In the genomic region with DNA sequence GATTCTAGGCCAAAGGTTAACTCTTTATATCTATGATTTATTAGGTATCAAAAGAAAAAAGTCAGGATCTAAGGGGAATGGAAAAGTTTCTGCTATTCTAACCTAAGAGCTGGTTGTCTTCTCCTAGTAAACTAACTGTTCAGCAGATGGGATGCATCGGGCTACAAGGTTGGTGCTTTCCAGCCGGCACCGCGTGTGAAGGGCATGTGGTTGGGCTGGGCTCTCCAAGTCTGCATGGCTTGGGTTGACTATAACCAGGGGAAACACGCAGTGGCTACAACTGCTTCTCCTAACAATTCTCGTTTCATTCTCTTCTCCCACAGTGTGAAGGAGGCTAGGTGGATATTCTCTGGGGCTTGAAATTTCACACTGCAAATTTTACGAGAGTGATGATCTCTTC, we compare ENCODE assay signal across 16 cellular contexts.
DNase-seq lines count a peak whose midpoint lies in the region; ATAC-seq and TF ChIP-seq lines count a peak whose summit lies in the region.
"Had no signal": no experiment of that assay in that cellular context is flagged by ENCODE, and none has a peak within 500 bp of the region (broad histone marks: within the 10 kb centered on the region; RNA-seq: fewer than 3 reads in every experiment).

No MANE protein-coding gene starts in this region.

- H3K36me3 ChIP-seq in HEK293 (ENCODE audit: control insufficient read depth in 2 of 2, insufficient read depth in 1 of 2, low read length in 2 of 2) = no peaks in the 10 kb centered on the region
- H3K36me3 ChIP-seq in upper lobe of right lung = no peaks in the 10 kb centered on the region
- no peaks in the 10 kb centered on the region for H3K36me3 ChIP-seq in stomach
- H3K36me3 ChIP-seq: SJSA1 had no signal

- DNase-seq in AG10803 (ENCODE audit: low read depth) (peak; percentile 1), dorsolateral prefrontal cortex (peak in 1 of 10 donors; percentile 48), upper lobe of right lung (no peak), stomach (no peak)
- DNase-seq: ACHN; CD4-positive, alpha-beta memory T cell; GOT3; NCI-H1105 treated with DMSO at 0.1 percent for 48 hours; NCI-H1694 treated with DMSO at 0.1 percent for 48 hours; NCI-H2107; NCI-H446 treated with DMSO at 0.1 percent for 48 hours; NCI-H774 had no signal

- no peak for TF ChIP-seq CTCF in AG10803 (conservative IDR thresholded peaks at IDR 0.05; ENCODE audit: low read length)
- no peak for TF ChIP-seq CTCF in HEK293 (tag by site-specific recombination; IDR thresholded peaks at IDR 0.05)
- TF ChIP-seq CTCF in dorsolateral prefrontal cortex (IDR thresholded peaks at IDR 0.05 in 54 of 56, conservative IDR thresholded peaks at IDR 0.05 in 2 of 56; ENCODE audit: low read depth in 1 of 56, partially characterized antibody in 56 of 56) = no peak
- no peak for TF ChIP-seq CTCF in upper lobe of right lung (IDR thresholded peaks at IDR 0.05)
- no peak for TF ChIP-seq CTCF in stomach (IDR thresholded peaks at IDR 0.05)

- no peak overlapping the region for H3K4me3 ChIP-seq in AG10803 (ENCODE audit: low read length)
- H3K4me3 ChIP-seq in HEK293 (ENCODE audit: low read depth, low read length) = no peak overlapping the region
- no peak overlapping the region for H3K4me3 ChIP-seq in dorsolateral prefrontal cortex
- no peak overlapping the region for H3K4me3 ChIP-seq in upper lobe of right lung
- no peak overlapping the region for H3K4me3 ChIP-seq in stomach
- H3K4me3 ChIP-seq: SJSA1 had no signal

- ATAC-seq in upper lobe of right lung = peak; percentile 47
- ATAC-seq in HG03432 (IDR thresholded peaks at IDR 0.05; ENCODE audit: unreplicated experiment) = no peak
- no peak for ATAC-seq in HG03196 (IDR thresholded peaks at IDR 0.05; ENCODE audit: unreplicated experiment)

- H3K27ac ChIP-seq in HEK293 (ENCODE audit: extremely low read depth, low read depth, low read length) (no peak overlapping the region), dorsolateral prefrontal cortex (peak overlapping the region in 32 of 59 donors; percentile 2 to 78 (median 34)), upper lobe of right lung (no peak overlapping the region), stomach (no peak overlapping the region)
- H3K27ac ChIP-seq: SJSA1 had no signal

- H3K9me3 ChIP-seq in HEK293 (ENCODE audit: control insufficient read depth, insufficient read depth, low read depth, low read length) (no peaks in the 10 kb centered on the region), upper lobe of right lung (no peaks in the 10 kb centered on the region), stomach (no peaks in the 10 kb centered on the region)
- H3K9me3 ChIP-seq: SJSA1 had no signal

- CTCF ChIA-PET in HEK293 (lab: Yijun Ruan, JAX) = interaction anchor here (0.6 to 4.0 kb wide), 24 partner anchors 10 to 1423 kb away, joined by 3 to 34 read pairs (median 5); no protein-coding TSS in a partner anchor

- no peak for TF ChIP-seq EP300 in stomach (IDR thresholded peaks at IDR 0.05)

- TF ChIP-seq POLR2A in stomach (IDR thresholded peaks at IDR 0.05) = no peak

- 70 to 86% (median 76%) methylated on average over 7 of the region's 7 CpGs for WGBS in stomach, 5 donors

- H3K27me3 ChIP-seq in dorsolateral prefrontal cortex (no peaks in the 10 kb centered on the region), upper lobe of right lung (no peaks in the 10 kb centered on the region), stomach (no peaks in the 10 kb centered on the region)
- H3K27me3 ChIP-seq: SJSA1 had no signal

- POLR2A ChIA-PET in HEK293 (lab: Yijun Ruan, JAX) = no interaction called here

- H3K4me1 ChIP-seq in HEK293 (ENCODE audit: control insufficient read depth, insufficient read depth, low read length) (no peaks in the 10 kb centered on the region), upper lobe of right lung (no peaks in the 10 kb centered on the region), stomach (peaks cover 0 to 3% (median 0%) of the 10 kb centered on the region in 4 donors)
- H3K4me1 ChIP-seq: SJSA1 had no signal

- intact Hi-C loops in dorsolateral prefrontal cortex (cut with DNase I) (loop anchor here in 1 of 2 donors (5.0 to 10.0 kb wide), 4 partner anchors 275 to 577 kb away; no protein-coding TSS in a partner anchor), upper lobe of right lung (cut with DNase I) (no loop called here), stomach (cut with DNase I; ENCODE audit: low total_unique reads) (no loop called here)

TF ChIP-seq in HEK293, 187 proteins besides CTCF, POLR2A, EP300 and RAD21:
- TF ChIP-seq ZNF146 (tag by site-specific recombination; IDR thresholded peaks at IDR 0.05) = no peak
- no peak for TF ChIP-seq ZNF596 (tag by site-specific recombination; IDR thresholded peaks at IDR 0.05)
- TF ChIP-seq SP2 (tag by site-specific recombination; IDR thresholded peaks at IDR 0.05) = no peak
- no peak for TF ChIP-seq ZNF341 (tag by site-specific recombination; IDR thresholded peaks at IDR 0.05; ENCODE audit: low read depth)
- no peak for TF ChIP-seq HOXD13 (CRISPR knock-in tag; IDR thresholded peaks at IDR 0.05; ENCODE audit: borderline replicate concordance)
- no peak for TF ChIP-seq ZNF624 (tag by site-specific recombination; IDR thresholded peaks at IDR 0.05)
- 0 out of 2 replicates have a peak, but pooled peaks have one; percentile 28 for TF ChIP-seq ZNF449 (tag by site-specific recombination; IDR thresholded peaks at IDR 0.05)
- TF ChIP-seq HOXA7 (CRISPR knock-in tag; IDR thresholded peaks at IDR 0.05; ENCODE audit: borderline replicate concordance) = no peak

Comparison
In these comparisons a context has a peak if more than half of its experiments do, and no peak if none do; other contexts are left out.
1. H3K27ac ChIP-seq: peak in dorsolateral prefrontal cortex (32 of 59); none in HEK293 (single experiment), upper lobe of right lung (single experiment) and stomach (0 of 5).